1 cellular context compared by ENCODE assay signal in genomic region chr5:138213161-138214029, GRCh38.
TF ChIP-seq lines count a peak whose summit lies in the region.

Gene CDC23 (minus strand): TSS chr5:138213323. CDS start chr5:138213312, 11 bp downstream.

TF ChIP-seq in K562, 482 proteins besides CTCF, POLR2A, EP300 and RAD21 (continued from another document and continues in another):
- TF ChIP-seq ZNF79 (CRISPR knock-in tag; IDR thresholded peaks at IDR 0.05; ENCODE audit: low read depth), result no peak
- TF ChIP-seq MEF2D (tag; conservative IDR thresholded peaks at IDR 0.05; ENCODE audit: low read depth), result no peak
- no peak for TF ChIP-seq ZKSCAN3 (CRISPR knock-in tag; IDR thresholded peaks at IDR 0.05)
- TF ChIP-seq, protein P1, sequence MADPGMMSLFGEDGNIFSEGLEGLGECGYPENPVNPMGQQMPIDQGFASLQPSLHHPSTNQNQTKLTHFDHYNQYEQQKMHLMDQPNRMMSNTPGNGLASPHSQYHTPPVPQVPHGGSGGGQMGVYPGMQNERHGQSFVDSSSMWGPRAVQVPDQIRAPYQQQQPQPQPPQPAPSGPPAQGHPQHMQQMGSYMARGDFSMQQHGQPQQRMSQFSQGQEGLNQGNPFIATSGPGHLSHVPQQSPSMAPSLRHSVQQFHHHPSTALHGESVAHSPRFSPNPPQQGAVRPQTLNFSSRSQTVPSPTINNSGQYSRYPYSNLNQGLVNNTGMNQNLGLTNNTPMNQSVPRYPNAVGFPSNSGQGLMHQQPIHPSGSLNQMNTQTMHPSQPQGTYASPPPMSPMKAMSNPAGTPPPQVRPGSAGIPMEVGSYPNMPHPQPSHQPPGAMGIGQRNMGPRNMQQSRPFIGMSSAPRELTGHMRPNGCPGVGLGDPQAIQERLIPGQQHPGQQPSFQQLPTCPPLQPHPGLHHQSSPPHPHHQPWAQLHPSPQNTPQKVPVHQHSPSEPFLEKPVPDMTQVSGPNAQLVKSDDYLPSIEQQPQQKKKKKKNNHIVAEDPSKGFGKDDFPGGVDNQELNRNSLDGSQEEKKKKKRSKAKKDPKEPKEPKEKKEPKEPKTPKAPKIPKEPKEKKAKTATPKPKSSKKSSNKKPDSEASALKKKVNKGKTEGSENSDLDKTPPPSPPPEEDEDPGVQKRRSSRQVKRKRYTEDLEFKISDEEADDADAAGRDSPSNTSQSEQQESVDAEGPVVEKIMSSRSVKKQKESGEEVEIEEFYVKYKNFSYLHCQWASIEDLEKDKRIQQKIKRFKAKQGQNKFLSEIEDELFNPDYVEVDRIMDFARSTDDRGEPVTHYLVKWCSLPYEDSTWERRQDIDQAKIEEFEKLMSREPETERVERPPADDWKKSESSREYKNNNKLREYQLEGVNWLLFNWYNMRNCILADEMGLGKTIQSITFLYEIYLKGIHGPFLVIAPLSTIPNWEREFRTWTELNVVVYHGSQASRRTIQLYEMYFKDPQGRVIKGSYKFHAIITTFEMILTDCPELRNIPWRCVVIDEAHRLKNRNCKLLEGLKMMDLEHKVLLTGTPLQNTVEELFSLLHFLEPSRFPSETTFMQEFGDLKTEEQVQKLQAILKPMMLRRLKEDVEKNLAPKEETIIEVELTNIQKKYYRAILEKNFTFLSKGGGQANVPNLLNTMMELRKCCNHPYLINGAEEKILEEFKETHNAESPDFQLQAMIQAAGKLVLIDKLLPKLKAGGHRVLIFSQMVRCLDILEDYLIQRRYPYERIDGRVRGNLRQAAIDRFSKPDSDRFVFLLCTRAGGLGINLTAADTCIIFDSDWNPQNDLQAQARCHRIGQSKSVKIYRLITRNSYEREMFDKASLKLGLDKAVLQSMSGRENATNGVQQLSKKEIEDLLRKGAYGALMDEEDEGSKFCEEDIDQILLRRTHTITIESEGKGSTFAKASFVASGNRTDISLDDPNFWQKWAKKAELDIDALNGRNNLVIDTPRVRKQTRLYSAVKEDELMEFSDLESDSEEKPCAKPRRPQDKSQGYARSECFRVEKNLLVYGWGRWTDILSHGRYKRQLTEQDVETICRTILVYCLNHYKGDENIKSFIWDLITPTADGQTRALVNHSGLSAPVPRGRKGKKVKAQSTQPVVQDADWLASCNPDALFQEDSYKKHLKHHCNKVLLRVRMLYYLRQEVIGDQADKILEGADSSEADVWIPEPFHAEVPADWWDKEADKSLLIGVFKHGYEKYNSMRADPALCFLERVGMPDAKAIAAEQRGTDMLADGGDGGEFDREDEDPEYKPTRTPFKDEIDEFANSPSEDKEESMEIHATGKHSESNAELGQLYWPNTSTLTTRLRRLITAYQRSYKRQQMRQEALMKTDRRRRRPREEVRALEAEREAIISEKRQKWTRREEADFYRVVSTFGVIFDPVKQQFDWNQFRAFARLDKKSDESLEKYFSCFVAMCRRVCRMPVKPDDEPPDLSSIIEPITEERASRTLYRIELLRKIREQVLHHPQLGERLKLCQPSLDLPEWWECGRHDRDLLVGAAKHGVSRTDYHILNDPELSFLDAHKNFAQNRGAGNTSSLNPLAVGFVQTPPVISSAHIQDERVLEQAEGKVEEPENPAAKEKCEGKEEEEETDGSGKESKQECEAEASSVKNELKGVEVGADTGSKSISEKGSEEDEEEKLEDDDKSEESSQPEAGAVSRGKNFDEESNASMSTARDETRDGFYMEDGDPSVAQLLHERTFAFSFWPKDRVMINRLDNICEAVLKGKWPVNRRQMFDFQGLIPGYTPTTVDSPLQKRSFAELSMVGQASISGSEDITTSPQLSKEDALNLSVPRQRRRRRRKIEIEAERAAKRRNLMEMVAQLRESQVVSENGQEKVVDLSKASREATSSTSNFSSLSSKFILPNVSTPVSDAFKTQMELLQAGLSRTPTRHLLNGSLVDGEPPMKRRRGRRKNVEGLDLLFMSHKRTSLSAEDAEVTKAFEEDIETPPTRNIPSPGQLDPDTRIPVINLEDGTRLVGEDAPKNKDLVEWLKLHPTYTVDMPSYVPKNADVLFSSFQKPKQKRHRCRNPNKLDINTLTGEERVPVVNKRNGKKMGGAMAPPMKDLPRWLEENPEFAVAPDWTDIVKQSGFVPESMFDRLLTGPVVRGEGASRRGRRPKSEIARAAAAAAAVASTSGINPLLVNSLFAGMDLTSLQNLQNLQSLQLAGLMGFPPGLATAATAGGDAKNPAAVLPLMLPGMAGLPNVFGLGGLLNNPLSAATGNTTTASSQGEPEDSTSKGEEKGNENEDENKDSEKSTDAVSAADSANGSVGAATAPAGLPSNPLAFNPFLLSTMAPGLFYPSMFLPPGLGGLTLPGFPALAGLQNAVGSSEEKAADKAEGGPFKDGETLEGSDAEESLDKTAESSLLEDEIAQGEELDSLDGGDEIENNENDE (IDR thresholded peaks at IDR 0.05; ENCODE audit: low read depth, low read length), result no peak
- TF ChIP-seq NR0B1 (IDR thresholded peaks at IDR 0.05; ENCODE audit: partially characterized antibody), result no peak
- 0 out of 2 replicates have a peak, but pooled peaks have one; percentile 51 for TF ChIP-seq ZC3H8 (IDR thresholded peaks at IDR 0.05)
- TF ChIP-seq POLR2H (tag; IDR thresholded peaks at IDR 0.05; ENCODE audit: low read depth), result peak; percentile 71
- TF ChIP-seq, protein P2, sequence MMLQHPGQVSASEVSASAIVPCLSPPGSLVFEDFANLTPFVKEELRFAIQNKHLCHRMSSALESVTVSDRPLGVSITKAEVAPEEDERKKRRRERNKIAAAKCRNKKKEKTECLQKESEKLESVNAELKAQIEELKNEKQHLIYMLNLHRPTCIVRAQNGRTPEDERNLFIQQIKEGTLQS (IDR thresholded peaks at IDR 0.05), result no peak
- TF ChIP-seq, protein P2 (CRISPR knock-in tag; conservative IDR thresholded peaks at IDR 0.05), result no peak
- TF ChIP-seq LEF1 (IDR thresholded peaks at IDR 0.05), result no peak
- TF ChIP-seq, protein P3, sequence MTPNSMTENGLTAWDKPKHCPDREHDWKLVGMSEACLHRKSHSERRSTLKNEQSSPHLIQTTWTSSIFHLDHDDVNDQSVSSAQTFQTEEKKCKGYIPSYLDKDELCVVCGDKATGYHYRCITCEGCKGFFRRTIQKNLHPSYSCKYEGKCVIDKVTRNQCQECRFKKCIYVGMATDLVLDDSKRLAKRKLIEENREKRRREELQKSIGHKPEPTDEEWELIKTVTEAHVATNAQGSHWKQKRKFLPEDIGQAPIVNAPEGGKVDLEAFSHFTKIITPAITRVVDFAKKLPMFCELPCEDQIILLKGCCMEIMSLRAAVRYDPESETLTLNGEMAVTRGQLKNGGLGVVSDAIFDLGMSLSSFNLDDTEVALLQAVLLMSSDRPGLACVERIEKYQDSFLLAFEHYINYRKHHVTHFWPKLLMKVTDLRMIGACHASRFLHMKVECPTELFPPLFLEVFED (CRISPR knock-in tag; conservative IDR thresholded peaks at IDR 0.05), result no peak; the same call in 1 of the 2 replicates
- TF ChIP-seq ZNF354B (CRISPR knock-in tag; IDR thresholded peaks at IDR 0.05), result no peak
- TF ChIP-seq TBL1XR1 (IDR thresholded peaks at IDR 0.05; ENCODE audit: low read length in 2 of 2), result no peak
- TF ChIP-seq BHLHE40 (IDR thresholded peaks at IDR 0.05; ENCODE audit: low read length), result no peak
- no peak for TF ChIP-seq SAP30 (IDR thresholded peaks at IDR 0.05; ENCODE audit: borderline replicate concordance, insufficient read depth, low read depth, low read length, poor library complexity, severe bottlenecking)
- no peak for TF ChIP-seq ELF4 (CRISPR knock-in tag; IDR thresholded peaks at IDR 0.05)
- no peak for TF ChIP-seq STAT5B (CRISPR knock-in tag; IDR thresholded peaks at IDR 0.05)
- no peak for TF ChIP-seq ERF (CRISPR knock-in tag; IDR thresholded peaks at IDR 0.05)
- 0 out of 2 replicates have a peak, but pooled peaks have one; percentile 34 for TF ChIP-seq DIDO1 (tag; IDR thresholded peaks at IDR 0.05; ENCODE audit: low read depth)
- TF ChIP-seq ZNF778 (CRISPR knock-in tag; IDR thresholded peaks at IDR 0.05), result no peak
- TF ChIP-seq CHCHD3 (CRISPR knock-in tag; IDR thresholded peaks at IDR 0.05), result no peak
- TF ChIP-seq HEY1 (CRISPR knock-in tag; IDR thresholded peaks at IDR 0.05; ENCODE audit: borderline replicate concordance), result no peak
- TF ChIP-seq, protein P4, sequence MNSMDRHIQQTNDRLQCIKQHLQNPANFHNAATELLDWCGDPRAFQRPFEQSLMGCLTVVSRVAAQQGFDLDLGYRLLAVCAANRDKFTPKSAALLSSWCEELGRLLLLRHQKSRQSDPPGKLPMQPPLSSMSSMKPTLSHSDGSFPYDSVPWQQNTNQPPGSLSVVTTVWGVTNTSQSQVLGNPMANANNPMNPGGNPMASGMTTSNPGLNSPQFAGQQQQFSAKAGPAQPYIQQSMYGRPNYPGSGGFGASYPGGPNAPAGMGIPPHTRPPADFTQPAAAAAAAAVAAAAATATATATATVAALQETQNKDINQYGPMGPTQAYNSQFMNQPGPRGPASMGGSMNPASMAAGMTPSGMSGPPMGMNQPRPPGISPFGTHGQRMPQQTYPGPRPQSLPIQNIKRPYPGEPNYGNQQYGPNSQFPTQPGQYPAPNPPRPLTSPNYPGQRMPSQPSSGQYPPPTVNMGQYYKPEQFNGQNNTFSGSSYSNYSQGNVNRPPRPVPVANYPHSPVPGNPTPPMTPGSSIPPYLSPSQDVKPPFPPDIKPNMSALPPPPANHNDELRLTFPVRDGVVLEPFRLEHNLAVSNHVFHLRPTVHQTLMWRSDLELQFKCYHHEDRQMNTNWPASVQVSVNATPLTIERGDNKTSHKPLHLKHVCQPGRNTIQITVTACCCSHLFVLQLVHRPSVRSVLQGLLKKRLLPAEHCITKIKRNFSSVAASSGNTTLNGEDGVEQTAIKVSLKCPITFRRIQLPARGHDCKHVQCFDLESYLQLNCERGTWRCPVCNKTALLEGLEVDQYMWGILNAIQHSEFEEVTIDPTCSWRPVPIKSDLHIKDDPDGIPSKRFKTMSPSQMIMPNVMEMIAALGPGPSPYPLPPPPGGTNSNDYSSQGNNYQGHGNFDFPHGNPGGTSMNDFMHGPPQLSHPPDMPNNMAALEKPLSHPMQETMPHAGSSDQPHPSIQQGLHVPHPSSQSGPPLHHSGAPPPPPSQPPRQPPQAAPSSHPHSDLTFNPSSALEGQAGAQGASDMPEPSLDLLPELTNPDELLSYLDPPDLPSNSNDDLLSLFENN (IDR thresholded peaks at IDR 0.05; ENCODE audit: low read depth in 2 of 2, low read length in 2 of 2), result 0 out of 4 replicates have a peak, but pooled peaks of 1 of the 2 experiments have one; percentile 15
- no peak for TF ChIP-seq SMARCA4 (IDR thresholded peaks at IDR 0.05)
- TF ChIP-seq SRSF7 (optimal IDR thresholded peaks at IDR 0.05; ENCODE audit: low read depth, low read length), result no peak
- TF ChIP-seq SIRT6 (IDR thresholded peaks at IDR 0.05; ENCODE audit: low read depth, low read length), result no peak
- TF ChIP-seq, protein P5, sequence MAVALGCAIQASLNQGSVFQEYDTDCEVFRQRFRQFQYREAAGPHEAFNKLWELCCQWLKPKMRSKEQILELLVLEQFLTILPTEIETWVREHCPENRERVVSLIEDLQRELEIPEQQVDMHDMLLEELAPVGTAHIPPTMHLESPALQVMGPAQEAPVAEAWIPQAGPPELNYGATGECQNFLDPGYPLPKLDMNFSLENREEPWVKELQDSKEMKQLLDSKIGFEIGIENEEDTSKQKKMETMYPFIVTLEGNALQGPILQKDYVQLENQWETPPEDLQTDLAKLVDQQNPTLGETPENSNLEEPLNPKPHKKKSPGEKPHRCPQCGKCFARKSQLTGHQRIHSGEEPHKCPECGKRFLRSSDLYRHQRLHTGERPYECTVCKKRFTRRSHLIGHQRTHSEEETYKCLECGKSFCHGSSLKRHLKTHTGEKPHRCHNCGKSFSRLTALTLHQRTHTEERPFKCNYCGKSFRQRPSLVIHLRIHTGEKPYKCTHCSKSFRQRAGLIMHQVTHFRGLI (CRISPR knock-in tag; IDR thresholded peaks at IDR 0.05), result no peak
- TF ChIP-seq NRF1 (conservative IDR thresholded peaks at IDR 0.05 in 1 of 2, IDR thresholded peaks at IDR 0.05 in 1 of 2), result peak; percentile 35 to 45; a peak in 3 of 4 replicates
- no peak for TF ChIP-seq BCOR (IDR thresholded peaks at IDR 0.05)
- TF ChIP-seq, protein P6, sequence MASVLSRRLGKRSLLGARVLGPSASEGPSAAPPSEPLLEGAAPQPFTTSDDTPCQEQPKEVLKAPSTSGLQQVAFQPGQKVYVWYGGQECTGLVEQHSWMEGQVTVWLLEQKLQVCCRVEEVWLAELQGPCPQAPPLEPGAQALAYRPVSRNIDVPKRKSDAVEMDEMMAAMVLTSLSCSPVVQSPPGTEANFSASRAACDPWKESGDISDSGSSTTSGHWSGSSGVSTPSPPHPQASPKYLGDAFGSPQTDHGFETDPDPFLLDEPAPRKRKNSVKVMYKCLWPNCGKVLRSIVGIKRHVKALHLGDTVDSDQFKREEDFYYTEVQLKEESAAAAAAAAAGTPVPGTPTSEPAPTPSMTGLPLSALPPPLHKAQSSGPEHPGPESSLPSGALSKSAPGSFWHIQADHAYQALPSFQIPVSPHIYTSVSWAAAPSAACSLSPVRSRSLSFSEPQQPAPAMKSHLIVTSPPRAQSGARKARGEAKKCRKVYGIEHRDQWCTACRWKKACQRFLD (CRISPR knock-in tag; IDR thresholded peaks at IDR 0.05), result no peak
- TF ChIP-seq CHD2 (IDR thresholded peaks at IDR 0.05; ENCODE audit: low read depth, low read length), result no peak
- no peak for TF ChIP-seq RFX5 (IDR thresholded peaks at IDR 0.05; ENCODE audit: low read depth, low read length)
- TF ChIP-seq HDAC2 (IDR thresholded peaks at IDR 0.05), result peak; percentile 72; the same call in 1 of the 2 replicates
- TF ChIP-seq, protein P7, sequence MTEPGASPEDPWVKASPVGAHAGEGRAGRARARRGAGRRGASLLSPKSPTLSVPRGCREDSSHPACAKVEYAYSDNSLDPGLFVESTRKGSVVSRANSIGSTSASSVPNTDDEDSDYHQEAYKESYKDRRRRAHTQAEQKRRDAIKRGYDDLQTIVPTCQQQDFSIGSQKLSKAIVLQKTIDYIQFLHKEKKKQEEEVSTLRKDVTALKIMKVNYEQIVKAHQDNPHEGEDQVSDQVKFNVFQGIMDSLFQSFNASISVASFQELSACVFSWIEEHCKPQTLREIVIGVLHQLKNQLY (CRISPR knock-in tag; conservative IDR thresholded peaks at IDR 0.05), result no peak
- no peak for TF ChIP-seq ZFP36 (IDR thresholded peaks at IDR 0.05; ENCODE audit: low read depth, low read length, partially characterized antibody)
- no peak for TF ChIP-seq ZFP91 (CRISPR knock-in tag; IDR thresholded peaks at IDR 0.05)
